ENCODE assay signal across 7 cellular contexts in genomic region chr17:42414782-42415409, GRCh38. TPM values are rescaled to one million over a fixed set of nuclear protein-coding genes. Genes with fewer than 3 reads are reported as not detected.
DNase-seq lines count a peak whose midpoint lies in the region; ATAC-seq, FAIRE-seq and TF ChIP-seq lines count a peak whose summit lies in the region.

No MANE protein-coding gene starts in this region.

- no peak for FAIRE-seq in HepG2 (lab: Jason Lieb, UNC)

- no TSS peak for BruUV-seq in HepG2 (replicated peaks; lab: Mats Ljungman, UMichigan)

- TF ChIP-seq EP300 in HepG2 (IDR thresholded peaks at IDR 0.05; ENCODE audit: low read depth in 2 of 2, low read length in 2 of 2), result no peak
- no peak for TF ChIP-seq EP300 in HepG2 (CRISPR knock-in tag; IDR thresholded peaks at IDR 0.05; ENCODE audit: borderline replicate concordance)

- H3K27ac ChIP-seq in iPS-20b (ENCODE audit: low read length), result peak overlapping the region; percentile 65
- H3K27ac ChIP-seq in thymus (ENCODE audit: low read depth), result peak overlapping the region; percentile 94
- no peak overlapping the region for H3K27ac ChIP-seq in HepG2 (ENCODE audit: extremely low read length, insufficient read depth, low read length)

- no peaks in the 10 kb centered on the region for H3K9me2 ChIP-seq in Loucy (replicated peaks; ENCODE audit: low read depth, low read length)

- POLR2A ChIA-PET in HepG2 (lab: Yijun Ruan, JAX), result no interaction called here

- DNase-seq in activated T-cell treated with anti-CD3 and anti-CD28 coated beads for 48 hours (ENCODE audit: low read depth) (peak; percentile 49), HepG2 (ENCODE audit: low spot score) (no peak)

- no peaks in the 10 kb centered on the region for H3F3A ChIP-seq in Loucy (ENCODE audit: low read depth)

- TF ChIP-seq CTCF in Loucy (conservative IDR thresholded peaks at IDR 0.05; ENCODE audit: low read length) (no peak), HepG2 (CRISPR knock-in tag; IDR thresholded peaks at IDR 0.05) (no peak)

- WGBS in thymus, result 4% methylated on average over 7 of the region's 7 CpGs
- 91% methylated on average over 7 of the region's 7 CpGs for WGBS in HepG2 (ENCODE audit: low lambda C conversion rate)

- in situ Hi-C loops in HepG2 (cut with HindIII; ENCODE audit: extremely low pct_ligation_motif_present, low pct_unique_long_range_greater_than_20kb), result no loop called here

- TF ChIP-seq POLR2A in HepG2 (IDR thresholded peaks at IDR 0.05; ENCODE audit: insufficient read depth in 1 of 2, low read depth in 2 of 2, low read length in 2 of 2), result no peak

- H3K36me3 ChIP-seq in Loucy (ENCODE audit: insufficient read depth, low read length) (no peaks in the 10 kb centered on the region), iPS-20b (ENCODE audit: insufficient read depth, low read depth, low read length) (no peaks in the 10 kb centered on the region), thymus (ENCODE audit: control insufficient read depth, insufficient read depth) (no peaks in the 10 kb centered on the region), HepG2 (replicated peaks in 1 of 2; ENCODE audit: control insufficient read depth in 1 of 2, insufficient read depth in 2 of 2, low read length in 2 of 2) (peaks cover 2 to 6% of the 10 kb centered on the region in 2 experiments; a peak in 2 of 5 replicates)

- intact Hi-C loops in HepG2 (cut with micrococcal nuclease; ENCODE audit: unreplicated experiment), result no loop called here

- CTCF ChIA-PET in HepG2 (lab: Yijun Ruan, JAX; ENCODE audit: low intra/inter-chr PET ratio, low total read pairs), result no interaction called here

- H2AFZ ChIP-seq in Loucy (ENCODE audit: low read length), result peak overlapping the region; percentile 27
- H2AFZ ChIP-seq in HepG2 (ENCODE audit: low read length), result no peak overlapping the region

- H3K27me3 ChIP-seq in Loucy (ENCODE audit: insufficient read depth, low read length, poor library complexity, severe bottlenecking) (no peaks in the 10 kb centered on the region), iPS-20b (ENCODE audit: insufficient read depth, low read length) (no peaks in the 10 kb centered on the region), thymus (ENCODE audit: control insufficient read depth, insufficient read depth) (no peaks in the 10 kb centered on the region), HepG2 (ENCODE audit: control insufficient read depth in 1 of 2, insufficient read depth in 2 of 2, low read length in 2 of 2) (no peaks in the 10 kb centered on the region)

- H3K4me1 ChIP-seq in Loucy (ENCODE audit: insufficient read depth, low read length, poor library complexity, severe bottlenecking), result peaks cover 13% of the 10 kb centered on the region
- peaks cover 10% of the 10 kb centered on the region for H3K4me1 ChIP-seq in iPS-20b (ENCODE audit: insufficient read depth, low read length)
- H3K4me1 ChIP-seq in thymus (ENCODE audit: control insufficient read depth, insufficient read depth, low read length), result peaks cover 11% of the 10 kb centered on the region
- H3K4me1 ChIP-seq in HepG2 (ENCODE audit: insufficient read depth, low read length), result no peaks in the 10 kb centered on the region

- H3K79me2 ChIP-seq in Loucy (ENCODE audit: insufficient read depth, low read length), result no peaks in the 10 kb centered on the region
- H3K79me2 ChIP-seq in HepG2 (ENCODE audit: insufficient read depth, low read length), result peaks cover 3% of the 10 kb centered on the region

- H3K4me2 ChIP-seq in Loucy (ENCODE audit: low read depth, low read length, poor library complexity, severe bottlenecking), result peak overlapping the region; percentile 55
- H3K4me2 ChIP-seq in HepG2 (ENCODE audit: low read depth, low read length), result no peak overlapping the region

- H3K9ac ChIP-seq in Loucy (ENCODE audit: low read depth, low read length, poor library complexity, severe bottlenecking) (peak overlapping the region; percentile 65), iPS-20b (ENCODE audit: low read depth, low read length) (no peak overlapping the region; the same call in 1 of the 2 replicates), HepG2 (ENCODE audit: insufficient read depth, low read depth, low read length) (no peak overlapping the region)

- H4K20me1 ChIP-seq in Loucy (ENCODE audit: insufficient read depth, low read length, poor library complexity, severe bottlenecking) (no peaks in the 10 kb centered on the region), HepG2 (ENCODE audit: insufficient read depth, low read length) (no peaks in the 10 kb centered on the region)

- H3K4me3 ChIP-seq in Loucy (ENCODE audit: low read length, poor library complexity, severe bottlenecking) (peak overlapping the region; percentile 58), iPS-20b (ENCODE audit: low read length) (no peak overlapping the region), thymus (ENCODE audit: low read length) (peak overlapping the region; percentile 21), HepG2 (replicated peaks in 1 of 3; ENCODE audit: insufficient read depth in 1 of 3, low read depth in 2 of 3, low read length in 3 of 3) (no peak overlapping the region)

- ATAC-seq in HG02970 (IDR thresholded peaks at IDR 0.05; ENCODE audit: low FRiP score, unreplicated experiment) (no peak), GM21528 (IDR thresholded peaks at IDR 0.05; ENCODE audit: low FRiP score, unreplicated experiment) (no peak), HepG2 (no peak)

- H3K9me3 ChIP-seq in Loucy (ENCODE audit: insufficient read depth, low read depth, low read length) (no peaks in the 10 kb centered on the region), iPS-20b (ENCODE audit: insufficient read depth, low read depth, low read length) (no peaks in the 10 kb centered on the region), thymus (ENCODE audit: control insufficient read depth) (no peaks in the 10 kb centered on the region), HepG2 (ENCODE audit: low read length) (no peaks in the 10 kb centered on the region)

- TF ChIP-seq RAD21 in HepG2 (CRISPR knock-in tag; IDR thresholded peaks at IDR 0.05), result no peak

RNA-seq across cellular contexts. Expression of gene CAVIN1, which starts 8.2 kb away (rescaled TPM):
- 47.0 TPM for polyA plus RNA-seq in thymus
- total RNA-seq in HepG2 (2016; rRNA removed; fragmentation: Illumina TruSeq; extraction: Trizol), result 25.5 and 26.0 TPM in 2 replicates
- total RNA-seq in HepG2 (2016; cell fraction: cytosol; rRNA removed; fragmentation: Illumina TruSeq; extraction: Trizol; ENCODE audit: low read depth), result 1.4 and 2.0 TPM in 2 replicates
- total RNA-seq in HepG2 (2016; cell fraction: insoluble cytoplasmic fraction; rRNA removed; fragmentation: Illumina TruSeq; extraction: Trizol), result 22.2 and 26.3 TPM in 2 replicates
- total RNA-seq in HepG2 (2016; cell fraction: membrane; rRNA removed; fragmentation: Illumina TruSeq; extraction: Trizol), result 6.2 and 7.4 TPM in 2 replicates
- 9.9 and 11.0 TPM in 2 replicates for total RNA-seq in HepG2 (2016; cell fraction: nucleus; rRNA removed; fragmentation: Illumina TruSeq; extraction: Trizol)
- 12.7 and 15.9 TPM in 2 replicates for polyA plus RNA-seq in HepG2 (2011; rRNA removed)
- polyA plus RNA-seq in HepG2 (2011; cell fraction: cytosol; rRNA removed), result 11.6 and 16.2 TPM in 2 replicates
- 5.7 and 6.0 TPM in 2 replicates for polyA plus RNA-seq in HepG2 (2011; cell fraction: nucleus; rRNA removed)
- 5.5 and 6.9 TPM in 2 replicates for polyA plus RNA-seq in HepG2 (2012)
- 1.3 and 1.5 TPM in 2 replicates for polyA plus RNA-seq in HepG2 (2016; cell fraction: cytosol; fragmentation: Illumina TruSeq; extraction: Trizol; ENCODE audit: low read depth)
- 27.2 and 28.7 TPM in 2 replicates for polyA plus RNA-seq in HepG2 (2016; cell fraction: insoluble cytoplasmic fraction; fragmentation: Illumina TruSeq; extraction: Trizol; ENCODE audit: low read depth)
- polyA plus RNA-seq in HepG2 (2016; cell fraction: membrane; fragmentation: Illumina TruSeq; extraction: Trizol; ENCODE audit: low read depth), result 3.5 and 4.2 TPM in 2 replicates
- 15.8 and 16.2 TPM in 2 replicates for polyA plus RNA-seq in HepG2 (2016; cell fraction: nucleus; fragmentation: Illumina TruSeq; extraction: Trizol; ENCODE audit: insufficient read depth, low read depth)
- 20.8 and 64.9 TPM in 2 replicates for polyA minus RNA-seq in HepG2 (2011; rRNA and poly(A)+ RNA removed; ENCODE audit: low replicate concordance)
- polyA minus RNA-seq in HepG2 (2011; cell fraction: cytosol; rRNA and poly(A)+ RNA removed), result 18.1 and 23.5 TPM in 2 replicates
- 4.5 and 4.6 TPM in 2 replicates for polyA minus RNA-seq in HepG2 (2011; cell fraction: nucleus; rRNA and poly(A)+ RNA removed)

RNA-seq across cellular contexts. Expression of gene STAT3, which starts 26.7 kb away (rescaled TPM):
- 57.6 TPM for polyA plus RNA-seq in thymus
- 61.8 and 82.7 TPM in 2 replicates for total RNA-seq in HepG2 (2016; rRNA removed; fragmentation: Illumina TruSeq; extraction: Trizol)
- total RNA-seq in HepG2 (2016; cell fraction: cytosol; rRNA removed; fragmentation: Illumina TruSeq; extraction: Trizol; ENCODE audit: low read depth), result 23.1 and 26.5 TPM in 2 replicates
- 58.0 and 68.3 TPM in 2 replicates for total RNA-seq in HepG2 (2016; cell fraction: insoluble cytoplasmic fraction; rRNA removed; fragmentation: Illumina TruSeq; extraction: Trizol)
- 26.8 TPM in 2 replicates for total RNA-seq in HepG2 (2016; cell fraction: membrane; rRNA removed; fragmentation: Illumina TruSeq; extraction: Trizol)
- 59.3 and 64.3 TPM in 2 replicates for total RNA-seq in HepG2 (2016; cell fraction: nucleus; rRNA removed; fragmentation: Illumina TruSeq; extraction: Trizol)
- polyA plus RNA-seq in HepG2 (2011; rRNA removed), result 62.4 and 65.3 TPM in 2 replicates
- 50.3 and 62.8 TPM in 2 replicates for polyA plus RNA-seq in HepG2 (2011; cell fraction: cytosol; rRNA removed)
- polyA plus RNA-seq in HepG2 (2011; cell fraction: nucleus; rRNA removed), result 68.4 and 82.3 TPM in 2 replicates
- 46.3 and 77.9 TPM in 2 replicates for polyA plus RNA-seq in HepG2 (2012)
- polyA plus RNA-seq in HepG2 (2016; cell fraction: cytosol; fragmentation: Illumina TruSeq; extraction: Trizol; ENCODE audit: low read depth), result 3.6 TPM in 2 replicates
- polyA plus RNA-seq in HepG2 (2016; cell fraction: insoluble cytoplasmic fraction; fragmentation: Illumina TruSeq; extraction: Trizol; ENCODE audit: low read depth), result 45.6 and 57.1 TPM in 2 replicates
- 8.1 and 9.5 TPM in 2 replicates for polyA plus RNA-seq in HepG2 (2016; cell fraction: membrane; fragmentation: Illumina TruSeq; extraction: Trizol; ENCODE audit: low read depth)
- polyA plus RNA-seq in HepG2 (2016; cell fraction: nucleus; fragmentation: Illumina TruSeq; extraction: Trizol; ENCODE audit: insufficient read depth, low read depth), result 95.8 and 98.6 TPM in 2 replicates
- 96.9 and 98.7 TPM in 2 replicates for polyA minus RNA-seq in HepG2 (2011; rRNA and poly(A)+ RNA removed; ENCODE audit: low replicate concordance)
- 57.9 and 75.4 TPM in 2 replicates for polyA minus RNA-seq in HepG2 (2011; cell fraction: cytosol; rRNA and poly(A)+ RNA removed)
- 74.4 and 95.5 TPM in 2 replicates for polyA minus RNA-seq in HepG2 (2011; cell fraction: nucleus; rRNA and poly(A)+ RNA removed)

RNA-seq across cellular contexts. Expression of gene ATP6V0A1, which starts 43.8 kb away (rescaled TPM):
- polyA plus RNA-seq in thymus, result 47.7 TPM
- total RNA-seq in HepG2 (2016; rRNA removed; fragmentation: Illumina TruSeq; extraction: Trizol), result 15.9 and 27.9 TPM in 2 replicates
- 18.7 and 19.7 TPM in 2 replicates for total RNA-seq in HepG2 (2016; cell fraction: cytosol; rRNA removed; fragmentation: Illumina TruSeq; extraction: Trizol; ENCODE audit: low read depth)
- 11.1 and 28.3 TPM in 2 replicates for total RNA-seq in HepG2 (2016; cell fraction: insoluble cytoplasmic fraction; rRNA removed; fragmentation: Illumina TruSeq; extraction: Trizol)
- total RNA-seq in HepG2 (2016; cell fraction: membrane; rRNA removed; fragmentation: Illumina TruSeq; extraction: Trizol), result 8.0 and 9.2 TPM in 2 replicates
- total RNA-seq in HepG2 (2016; cell fraction: nucleus; rRNA removed; fragmentation: Illumina TruSeq; extraction: Trizol), result 55.4 and 63.9 TPM in 2 replicates
- polyA plus RNA-seq in HepG2 (2011; rRNA removed), result 54.1 and 59.7 TPM in 2 replicates
- polyA plus RNA-seq in HepG2 (2011; cell fraction: cytosol; rRNA removed), result 29.1 and 30.2 TPM in 2 replicates
- 196 and 208 TPM in 2 replicates for polyA plus RNA-seq in HepG2 (2011; cell fraction: nucleus; rRNA removed)
- 32.3 and 37.4 TPM in 2 replicates for polyA plus RNA-seq in HepG2 (2012)
- 1.8 and 3.2 TPM in 2 replicates for polyA plus RNA-seq in HepG2 (2016; cell fraction: cytosol; fragmentation: Illumina TruSeq; extraction: Trizol; ENCODE audit: low read depth)
- polyA plus RNA-seq in HepG2 (2016; cell fraction: insoluble cytoplasmic fraction; fragmentation: Illumina TruSeq; extraction: Trizol; ENCODE audit: low read depth), result 9.4 and 10.0 TPM in 2 replicates
- 6.0 and 6.9 TPM in 2 replicates for polyA plus RNA-seq in HepG2 (2016; cell fraction: membrane; fragmentation: Illumina TruSeq; extraction: Trizol; ENCODE audit: low read depth)
- polyA plus RNA-seq in HepG2 (2016; cell fraction: nucleus; fragmentation: Illumina TruSeq; extraction: Trizol; ENCODE audit: insufficient read depth, low read depth), result 74.0 and 74.7 TPM in 2 replicates
- polyA minus RNA-seq in HepG2 (2011; rRNA and poly(A)+ RNA removed; ENCODE audit: low replicate concordance), result 143 and 163 TPM in 2 replicates
- polyA minus RNA-seq in HepG2 (2011; cell fraction: cytosol; rRNA and poly(A)+ RNA removed), result 30.3 and 36.7 TPM in 2 replicates
- polyA minus RNA-seq in HepG2 (2011; cell fraction: nucleus; rRNA and poly(A)+ RNA removed), result 158 and 184 TPM in 2 replicates

Comparison
In these comparisons a context has a peak if more than half of its experiments do, and no peak if none do; other contexts are left out.
1. H3K4me3 ChIP-seq: peak in Loucy (single experiment) and thymus (single experiment); none in iPS-20b (single experiment) and HepG2 (0 of 3).